In the genomic region with DNA sequence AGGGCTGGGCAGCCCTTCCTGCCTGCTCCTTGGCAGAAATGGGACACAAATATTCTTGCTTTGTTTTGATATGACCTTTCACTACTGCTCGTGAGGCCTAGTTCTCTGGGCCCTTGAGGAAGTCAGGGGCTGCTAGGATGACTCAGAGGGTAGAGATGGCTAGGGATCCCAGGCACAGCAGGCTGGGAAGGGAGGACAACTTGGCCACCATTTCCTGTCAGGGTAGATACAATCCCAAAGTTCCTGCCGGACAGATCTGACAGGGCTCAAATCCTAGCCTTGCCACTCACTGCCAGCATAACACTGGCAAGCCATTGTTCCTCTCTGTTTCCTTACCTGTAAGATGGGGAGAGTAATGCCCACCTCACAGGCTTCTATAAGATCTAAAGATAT, we compare ENCODE assay signal across 21 cellular contexts. TPM values are rescaled to one million over a fixed set of nuclear protein-coding genes. Genes with fewer than 3 reads are reported as not detected.
DNase-seq lines count a peak whose midpoint lies in the region; ATAC-seq and TF ChIP-seq lines count a peak whose summit lies in the region.
"Had no signal": no experiment of that assay in that cellular context is flagged by ENCODE, and none has a peak within 500 bp of the region (broad histone marks: within the 10 kb centered on the region; RNA-seq: fewer than 3 reads in every experiment).

No MANE protein-coding gene starts in this region.

- no peak overlapping the region for H3K4me3 Mint-ChIP-seq in CD4-positive, alpha-beta T cell
- no peak overlapping the region for H3K4me3 Mint-ChIP-seq in glutamatergic neuron (ENCODE audit: unreplicated experiment)
- H3K4me3 Mint-ChIP-seq: CD14-positive monocyte; dendritic cell treated with granulocyte-macrophage colony-stimulating factor and Interleukin-4, amounts not matched to agents 40 ng/mL and 50 ng/mL, for 4 days; stimulated activated memory B cell treated with anti-CD40 and anti-IgM and Interleukin-4, amounts not matched to agents 10 μg/mL and 1 μg/mL and 100 μg/mL, for 72 hours had no signal

- no peak for DNase-seq in CD4-positive, alpha-beta T cell
- DNase-seq in EH (ENCODE audit: low read depth), result peak; percentile 34
- peak in 1 of 2 donors; percentile 50 for DNase-seq in ascending aorta (ENCODE audit: low spot score in 2 of 2)
- peak; percentile 28 for DNase-seq in kidney tubule cell (ENCODE audit: low spot score)
- DNase-seq in glutamatergic neuron, result no peak
- no peak for DNase-seq in NCI-H2081 treated with DMSO at 0.1 percent for 48 hours (lab: John Stamatoyannopoulos, UW)
- DNase-seq in NCI-H2227 treated with DMSO at 0.1 percent for 48 hours (lab: John Stamatoyannopoulos, UW), result no peak
- DNase-seq in HUDEP-2 (lab: John Stamatoyannopoulos, UW; ENCODE audit: unreplicated experiment in 76 of 76), result no peak
- DNase-seq: Kasumi-1, NCI-H1048, NCI-H187 treated with DMSO at 0.1 percent for 48 hours, NCI-H446 treated with DMSO at 0.1 percent for 48 hours, SIG-M5, small intestine had no signal

- no peaks in the 10 kb centered on the region for H3K9me3 ChIP-seq in CD4-positive, alpha-beta T cell (ENCODE audit: control insufficient read depth, low read length)
- no peaks in the 10 kb centered on the region for H3K9me3 ChIP-seq in ascending aorta
- H3K9me3 ChIP-seq: gastroesophageal sphincter had no signal

- H3K36me3 ChIP-seq in ascending aorta, result no peaks in the 10 kb centered on the region
- H3K36me3 ChIP-seq: gastroesophageal sphincter had no signal

- H3K4me1 Mint-ChIP-seq in CD4-positive, alpha-beta T cell (ENCODE audit: low read depth), result peaks cover 69% of the 10 kb centered on the region
- H3K4me1 Mint-ChIP-seq in glutamatergic neuron (ENCODE audit: low read depth, unreplicated experiment), result peaks cover 7% of the 10 kb centered on the region
- H3K4me1 Mint-ChIP-seq: CD14-positive monocyte had no signal

- no peaks in the 10 kb centered on the region for H3K4me1 ChIP-seq in ascending aorta
- H3K4me1 ChIP-seq: gastroesophageal sphincter had no signal

- peak overlapping the region; percentile 8 for H3K27ac ChIP-seq in CD4-positive, alpha-beta T cell (ENCODE audit: low read depth, low read length)
- H3K27ac ChIP-seq in ascending aorta, result peak overlapping the region; percentile 27 to 72
- H3K27ac ChIP-seq: gastroesophageal sphincter had no signal

- H3K4me3 ChIP-seq in ascending aorta, result no peak overlapping the region
- H3K4me3 ChIP-seq: gastroesophageal sphincter, lung had no signal

- ATAC-seq in CD4-positive, alpha-beta T cell (ENCODE audit: poor library complexity), result no peak
- ATAC-seq: esophagus mucosa; gastroesophageal sphincter; stimulated activated memory B cell treated with anti-CD40 and anti-IgM and Interleukin-4, amounts not matched to agents 10 μg/mL and 1 μg/mL and 100 μg/mL, for 72 hours had no signal

- H3K36me3 Mint-ChIP-seq in CD4-positive, alpha-beta T cell (ENCODE audit: low read depth), result peaks cover 15% of the 10 kb centered on the region
- H3K36me3 Mint-ChIP-seq in glutamatergic neuron (ENCODE audit: unreplicated experiment), result peaks cover 5% of the 10 kb centered on the region
- H3K36me3 Mint-ChIP-seq: CD14-positive monocyte; stimulated activated memory B cell treated with anti-CD40 and anti-IgM and Interleukin-4, amounts not matched to agents 10 μg/mL and 1 μg/mL and 100 μg/mL, for 72 hours had no signal

- POLR2A ChIA-PET in CD4-positive, alpha-beta T cell (lab: Charles Lee), result no interaction called here

- H3K27me3 ChIP-seq in CD4-positive, alpha-beta T cell (ENCODE audit: control insufficient read depth, insufficient read depth, low read length), result no peaks in the 10 kb centered on the region
- H3K27me3 ChIP-seq in ascending aorta, result no peaks in the 10 kb centered on the region
- H3K27me3 ChIP-seq: gastroesophageal sphincter had no signal

- H3K27ac Mint-ChIP-seq in CD4-positive, alpha-beta T cell, result peak overlapping the region; percentile 95
- H3K27ac Mint-ChIP-seq in glutamatergic neuron (ENCODE audit: unreplicated experiment), result no peak overlapping the region
- H3K27ac Mint-ChIP-seq: CD14-positive monocyte; dendritic cell treated with granulocyte-macrophage colony-stimulating factor and Interleukin-4, amounts not matched to agents 40 ng/mL and 50 ng/mL, for 4 days; stimulated activated memory B cell treated with anti-CD40 and anti-IgM and Interleukin-4, amounts not matched to agents 10 μg/mL and 1 μg/mL and 100 μg/mL, for 72 hours had no signal

- H3K27me3 Mint-ChIP-seq in CD4-positive, alpha-beta T cell, result no peaks in the 10 kb centered on the region
- H3K27me3 Mint-ChIP-seq in glutamatergic neuron (ENCODE audit: unreplicated experiment), result peaks cover 2% of the 10 kb centered on the region

- intact Hi-C loops in CD4-positive, alpha-beta T cell (cut with DNase I, micrococcal nuclease), result no loop called here
- intact Hi-C loops in ascending aorta (cut with DNase I), result no loop called here

- no peaks in the 10 kb centered on the region for H3K9me3 Mint-ChIP-seq in CD4-positive, alpha-beta T cell
- H3K9me3 Mint-ChIP-seq in glutamatergic neuron (ENCODE audit: unreplicated experiment), result peaks cover 3% of the 10 kb centered on the region
- H3K9me3 Mint-ChIP-seq: CD14-positive monocyte; dendritic cell treated with granulocyte-macrophage colony-stimulating factor and Interleukin-4, amounts not matched to agents 40 ng/mL and 50 ng/mL, for 4 days; stimulated activated memory B cell treated with anti-CD40 and anti-IgM and Interleukin-4, amounts not matched to agents 10 μg/mL and 1 μg/mL and 100 μg/mL, for 72 hours had no signal

- no peak for TF ChIP-seq CTCF in CD4-positive, alpha-beta T cell (IDR thresholded peaks at IDR 0.05)
- TF ChIP-seq CTCF in ascending aorta (IDR thresholded peaks at IDR 0.05) (no peak), glutamatergic neuron (IDR thresholded peaks at IDR 0.05; ENCODE audit: partially characterized antibody, unreplicated experiment) (no peak)

- CTCF ChIA-PET in CD4-positive, alpha-beta T cell (lab: Charles Lee), result no interaction called here

RNA-seq across cellular contexts. Expression of a gene that starts 31.7 kb away (rescaled TPM):
- total RNA-seq in CD4-positive, alpha-beta T cell, result not detected
- not detected for total RNA-seq in ascending aorta
- not detected for total RNA-seq in glutamatergic neuron (ENCODE audit: unreplicated experiment)
- total RNA-seq: esophagus mucosa, kidney epithelial cell, lung had no signal

RNA-seq across cellular contexts. Expression of a gene that starts 34.2 kb away (rescaled TPM):
- total RNA-seq in CD4-positive, alpha-beta T cell, result 10 to 100 TPM; 13.9 to 17.6 TPM
- total RNA-seq in ascending aorta (7.6 TPM), glutamatergic neuron (ENCODE audit: unreplicated experiment) (8.1 TPM)

Comparison
In these comparisons a context has a peak if more than half of its experiments do, and no peak if none do; other contexts are left out.
1. DNase-seq: peak in EH (single experiment) and kidney tubule cell (single experiment); none in CD4-positive, alpha-beta T cell (0 of 10), glutamatergic neuron (single experiment), NCI-H2081 treated with DMSO at 0.1 percent for 48 hours (single experiment), NCI-H2227 treated with DMSO at 0.1 percent for 48 hours (single experiment) and HUDEP-2 (0 of 76).